In the genomic region with DNA sequence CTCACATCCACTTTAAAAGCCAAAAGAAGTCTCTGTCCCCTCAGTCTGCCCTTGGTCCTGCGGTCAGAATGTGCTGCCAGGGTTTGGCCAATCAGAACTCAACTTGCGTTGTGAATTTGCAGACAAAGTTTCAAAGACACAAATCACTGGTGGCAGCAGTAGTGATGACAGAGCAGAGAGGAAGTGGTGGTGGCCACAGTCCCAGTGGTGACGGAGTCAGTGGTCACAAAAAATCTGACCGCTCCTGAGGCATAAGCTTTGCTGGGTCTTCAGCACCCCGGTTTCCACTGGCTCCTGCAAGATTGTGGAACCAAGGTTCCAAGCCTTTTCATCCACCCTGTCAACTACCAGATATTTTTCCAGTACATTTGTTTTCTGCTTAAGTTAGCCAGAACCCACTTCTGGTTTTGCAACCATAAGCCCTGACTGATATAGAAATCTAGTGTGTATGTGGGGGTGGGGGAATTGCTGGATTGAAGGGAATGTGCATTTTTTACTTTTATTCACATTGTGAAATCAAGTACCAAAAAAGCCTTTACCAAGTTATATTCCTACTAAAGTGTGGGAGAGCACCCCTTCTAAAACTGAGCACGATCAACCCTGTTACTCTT, we compare ENCODE assay signal across 8 cellular contexts.
A peak's percentile ranks its signal among the peaks of the same experiment; 100 is the strongest.
DNase-seq lines count a peak whose midpoint lies in the region; ATAC-seq and TF ChIP-seq lines count a peak whose summit lies in the region.

No MANE protein-coding gene starts in this region.

- H3K27me3 Mint-ChIP-seq in effector memory CD8-positive, alpha-beta T cell = peaks cover 57 to 61% of the 10 kb centered on the region in 2 donors
- peaks cover 54% of the 10 kb centered on the region for H3K27me3 Mint-ChIP-seq in CD4-positive, alpha-beta T cell

- no peak overlapping the region for H3K27ac ChIP-seq in CD4-positive, alpha-beta T cell (ENCODE audit: low read depth, low read length)

- peaks cover 13% of the 10 kb centered on the region for H3K27me3 ChIP-seq in CD4-positive, alpha-beta T cell (ENCODE audit: control insufficient read depth, insufficient read depth, low read length)

- CTCF ChIA-PET in CD4-positive, alpha-beta T cell (lab: Charles Lee) = no interaction called here

- POLR2A ChIA-PET in CD4-positive, alpha-beta T cell (lab: Charles Lee) = no interaction called here

- H3K27ac Mint-ChIP-seq in effector memory CD8-positive, alpha-beta T cell = no peak overlapping the region
- H3K27ac Mint-ChIP-seq in CD4-positive, alpha-beta T cell = no peak overlapping the region

- intact Hi-C loops in CD4-positive, alpha-beta T cell (cut with DNase I, micrococcal nuclease) = no loop called here

- H3K9me3 ChIP-seq in CD4-positive, alpha-beta T cell (ENCODE audit: control insufficient read depth, low read length) = no peaks in the 10 kb centered on the region

- no peak for TF ChIP-seq CTCF in CD4-positive, alpha-beta T cell (IDR thresholded peaks at IDR 0.05)

- H3K36me3 Mint-ChIP-seq in effector memory CD8-positive, alpha-beta T cell (ENCODE audit: insufficient read depth) = no peaks in the 10 kb centered on the region
- H3K36me3 Mint-ChIP-seq in CD4-positive, alpha-beta T cell (ENCODE audit: low read depth) = no peaks in the 10 kb centered on the region

- DNase-seq in EH (ENCODE audit: low read depth) (peak; percentile 4), NCI-H1417 treated with DMSO at 0.1 percent for 48 hours (lab: John Stamatoyannopoulos, UW) (no peak), kidney tubule cell (ENCODE audit: low spot score) (no peak), DMS 273 treated with DMSO at 0.1 percent for 48 hours (lab: John Stamatoyannopoulos, UW) (no peak)
- DNase-seq in effector memory CD8-positive, alpha-beta T cell = no peak
- DNase-seq in CD4-positive, alpha-beta T cell = no peak

- peak; percentile 84 for ATAC-seq in GM19438 (IDR thresholded peaks at IDR 0.05; ENCODE audit: low read depth, unreplicated experiment)
- peak; percentile 90 for ATAC-seq in HG03378 (IDR thresholded peaks at IDR 0.05; ENCODE audit: unreplicated experiment)
- peak; percentile 65 for ATAC-seq in effector memory CD8-positive, alpha-beta T cell (replicated peaks)
- ATAC-seq in CD4-positive, alpha-beta T cell (ENCODE audit: poor library complexity) = no peak

- no peak overlapping the region for H3K4me3 Mint-ChIP-seq in effector memory CD8-positive, alpha-beta T cell
- no peak overlapping the region for H3K4me3 Mint-ChIP-seq in CD4-positive, alpha-beta T cell

- H3K4me1 Mint-ChIP-seq in effector memory CD8-positive, alpha-beta T cell (ENCODE audit: low read depth in 2 of 2) = no peaks in the 10 kb centered on the region
- no peaks in the 10 kb centered on the region for H3K4me1 Mint-ChIP-seq in CD4-positive, alpha-beta T cell (ENCODE audit: low read depth)

- H3K9me3 Mint-ChIP-seq in effector memory CD8-positive, alpha-beta T cell = no peaks in the 10 kb centered on the region
- peaks cover 11% of the 10 kb centered on the region for H3K9me3 Mint-ChIP-seq in CD4-positive, alpha-beta T cell
